ENCODE assay signal across 8 cellular contexts in genomic region chr12:50283924-50284236, GRCh38. TPM values are rescaled to one million over a fixed set of nuclear protein-coding genes. Genes with fewer than 3 reads are reported as not detected.
DNase-seq lines count a peak whose midpoint lies in the region; ATAC-seq and TF ChIP-seq lines count a peak whose summit lies in the region.

No MANE protein-coding gene starts in this region.

- TF ChIP-seq POLR2A in body of pancreas (IDR thresholded peaks at IDR 0.05) (no peak), testis (IDR thresholded peaks at IDR 0.05) (no peak)

- ATAC-seq in body of pancreas (peak; percentile 15), left colon (peak; percentile 1), GM19467 (IDR thresholded peaks at IDR 0.05; ENCODE audit: unreplicated experiment) (no peak), GM18502 (IDR thresholded peaks at IDR 0.05; ENCODE audit: poor library complexity, unreplicated experiment) (no peak)

- TF ChIP-seq CTCF in body of pancreas (IDR thresholded peaks at IDR 0.05) (no peak), testis (IDR thresholded peaks at IDR 0.05) (no peak)

- intact Hi-C loops in body of pancreas (cut with DNase I) (no loop called here), left colon (cut with DNase I, micrococcal nuclease) (no loop called here), testis (cut with DNase I; ENCODE audit: low total_unique reads) (no loop called here)

- H3K27ac ChIP-seq in HUES64 (ENCODE audit: low read depth, low read length) (no peak overlapping the region; the same call in 1 of the 2 replicates), body of pancreas (peak overlapping the region; percentile 85 to 92 (median 90)), testis (peak overlapping the region; percentile 72 to 86)

- H3K27me3 ChIP-seq in HUES64 (ENCODE audit: insufficient read depth, low read length), result peaks cover 17% of the 10 kb centered on the region; the same call in 1 of the 2 replicates
- H3K27me3 ChIP-seq in body of pancreas, result no peaks in the 10 kb centered on the region
- H3K27me3 ChIP-seq in testis, result no peaks in the 10 kb centered on the region

- H3K9me3 ChIP-seq in HUES64 (ENCODE audit: insufficient read depth, low read depth, low read length) (no peaks in the 10 kb centered on the region), body of pancreas (no peaks in the 10 kb centered on the region), testis (no peaks in the 10 kb centered on the region)

- DNase-seq in DMS79 treated with DMSO at 0.1 percent for 48 hours (lab: John Stamatoyannopoulos, UW) (peak; percentile 48), DMS79 (lab: John Stamatoyannopoulos, UW) (no peak), body of pancreas (peak; percentile 10 to 34 (median 21)), left colon (no peak), testis (no peak)

- H3K4me1 ChIP-seq in HUES64 (ENCODE audit: insufficient read depth, low read length), result no peaks in the 10 kb centered on the region
- H3K4me1 ChIP-seq in body of pancreas, result peaks cover 38% of the 10 kb centered on the region
- H3K4me1 ChIP-seq in testis, result peaks cover 18% of the 10 kb centered on the region

- 66% methylated on average over 6 of the region's 6 CpGs for WGBS in HUES64
- 10 to 11% methylated on average over 6 of the region's 6 CpGs for WGBS in body of pancreas, 2 donors
- WGBS in testis, 2 donors, result 12 to 18% methylated on average over 6 of the region's 6 CpGs

- H3K4me3 ChIP-seq in HUES64 (ENCODE audit: low read length) (peak overlapping the region; percentile 84), body of pancreas (peak overlapping the region; percentile 34 to 78), testis (peak overlapping the region; percentile 87 to 93)

- H3K36me3 ChIP-seq in HUES64 (ENCODE audit: insufficient read depth, low read length) (no peaks in the 10 kb centered on the region), body of pancreas (replicated peaks in 1 of 2; ENCODE audit: insufficient read depth in 1 of 2, low read depth in 2 of 2) (no peaks in the 10 kb centered on the region), testis (ENCODE audit: low read depth, missing control alignments) (no peaks in the 10 kb centered on the region)

- H3K9ac ChIP-seq in HUES64 (ENCODE audit: low read depth, low read length), result peak overlapping the region; percentile 71

RNA-seq across cellular contexts. Expression of gene LIMA1, which starts 0.6 kb away (rescaled TPM):
- polyA plus RNA-seq in HUES64 (2013, experiment 1 of 2), result 30.7 TPM
- 30.7 TPM for polyA plus RNA-seq in HUES64 (2013, experiment 2 of 2)
- 10 to 100 TPM; 48.8 to 53.4 TPM for total RNA-seq in body of pancreas
- total RNA-seq in left colon, result 100 to 1,000 TPM; 279 to 296 TPM
- 10 to 100 TPM; 41.0 to 42.8 TPM for total RNA-seq in testis
- 37.8 TPM for polyA plus RNA-seq in testis (ENCODE audit: insufficient read depth, low read depth, low replicate concordance)

Comparison
In these comparisons a context has a peak if more than half of its experiments do, and no peak if none do; other contexts are left out.
1. DNase-seq: peak in DMS79 treated with DMSO at 0.1 percent for 48 hours (single experiment) and body of pancreas (4 of 4); none in DMS79 (single experiment), left colon (0 of 2) and testis (single experiment).
2. ATAC-seq: peak in body of pancreas (single experiment) and left colon (single experiment); none in GM19467 (single experiment) and GM18502 (single experiment).
3. RNA of gene LIMA1, which starts 0.6 kb away (total RNA-seq): 279 to 296 TPM in left colon; 48.8 to 53.4 TPM in body of pancreas and 41.0 to 42.8 TPM in testis; every median in the first group is over 4 times any median in the second.
4. Peak in every context shown above with its lines, with median percentiles within 50 percentile points of each other: H3K4me3 ChIP-seq.